Comparison of ENCODE assay signal across 8 cellular contexts in genomic region chr17:21323406-21324111, GRCh38. TPM values are rescaled to one million over a fixed set of nuclear protein-coding genes. Genes with fewer than 3 reads are reported as not detected.
A peak's percentile ranks its signal among the peaks of the same experiment; 100 is the strongest.
DNase-seq lines count a peak whose midpoint lies in the region; ATAC-seq, FAIRE-seq and TF ChIP-seq lines count a peak whose summit lies in the region.
"Not testable (repeated sequence)": the region's sequence is repeated elsewhere in the genome, so short reads cannot be mapped to it uniquely, and the experiment has no call there.

No MANE protein-coding gene starts in this region.

- POLR2A ChIA-PET in CD4-positive, alpha-beta memory T cell (lab: Charles Lee; ENCODE audit: partially characterized antibody); activated CD4-positive, alpha-beta T cell treated with anti-CD3 and anti-CD28 coated beads, Interleukin-2, amount 10 ng/mL, durations not matched to agents 7 days and 5 days (lab: Charles Lee); K562 (lab: Yijun Ruan, JAX); HepG2 (lab: Yijun Ruan, JAX): not testable (repeated sequence)

- not testable (repeated sequence) for BruUV-seq in K562 (replicated peaks; lab: Mats Ljungman, UMichigan); HepG2 (replicated peaks; lab: Mats Ljungman, UMichigan)

- H3K4me3 ChIP-seq in CD4-positive, alpha-beta memory T cell (ENCODE audit: low read length in 2 of 2); HepG2 (replicated peaks in 1 of 3; ENCODE audit: insufficient read depth in 1 of 3, low read depth in 2 of 3, low read length in 3 of 3): not testable (repeated sequence)
- peak overlapping the region; percentile 51 for H3K4me3 ChIP-seq in Karpas-422 (ENCODE audit: low read length)
- peak overlapping the region; percentile 49; the same call in 1 of the 2 replicates for H3K4me3 ChIP-seq in K562
- peak overlapping the region in 3 of 4 experiments; percentile 27 to 73 (median 60) for H3K4me3 ChIP-seq in fibroblast of lung (replicated peaks in 1 of 4; ENCODE audit: control extremely low read depth in 1 of 4, insufficient read depth in 1 of 4, low read depth in 3 of 4, low read length in 4 of 4)
- H3K4me3 ChIP-seq in ovary = peak overlapping the region; percentile 51
- peak overlapping the region; percentile 54 for H3K4me3 ChIP-seq in thymus (ENCODE audit: low read length)

- peak; percentile 5; the same call in 1 of the 3 replicates for ATAC-seq in K562
- ATAC-seq in HepG2 = not testable (repeated sequence)

- not testable (repeated sequence) for H3K27ac ChIP-seq in CD4-positive, alpha-beta memory T cell (ENCODE audit: low read depth, low read length); K562 (ENCODE audit: extremely low read depth, low read depth, low read length); fibroblast of lung (ENCODE audit: insufficient read depth, low read length); HepG2 (ENCODE audit: extremely low read length, insufficient read depth, low read length); ovary; thymus (ENCODE audit: low read depth)
- peak overlapping the region; percentile 99 for H3K27ac ChIP-seq in Karpas-422 (ENCODE audit: low read length)

- peak overlapping the region; percentile 75 for H3K9ac ChIP-seq in Karpas-422 (ENCODE audit: low read length)
- H3K9ac ChIP-seq in K562 (ENCODE audit: insufficient read depth in 1 of 2, low read depth in 2 of 2, low read length in 2 of 2); fibroblast of lung (ENCODE audit: insufficient read depth, low read length); HepG2 (ENCODE audit: insufficient read depth, low read depth, low read length): not testable (repeated sequence)

- in situ Hi-C loops in K562 (cut with MboI) (loop anchor here (5.0 kb wide), 1 partner anchor 439 kb away; no protein-coding TSS in a partner anchor), HepG2 (cut with HindIII; ENCODE audit: extremely low pct_ligation_motif_present, low pct_unique_long_range_greater_than_20kb) (loop anchor here (25.0 kb wide), 1 partner anchor 439 kb away; no protein-coding TSS in a partner anchor)

- not testable (repeated sequence) for TF ChIP-seq CTCF in K562 (IDR thresholded peaks at IDR 0.05 in 2 of 3, conservative IDR thresholded peaks at IDR 0.05 in 1 of 3; ENCODE audit: insufficient read depth in 2 of 3, low read depth in 1 of 3, low read length in 3 of 3); fibroblast of lung (conservative IDR thresholded peaks at IDR 0.05 in 1 of 2, IDR thresholded peaks at IDR 0.05 in 1 of 2; ENCODE audit: low read depth in 1 of 2, low read length in 2 of 2); HepG2 (CRISPR knock-in tag; IDR thresholded peaks at IDR 0.05); ovary (IDR thresholded peaks at IDR 0.05)

- H2AFZ ChIP-seq in Karpas-422 (ENCODE audit: low read length); fibroblast of lung (ENCODE audit: low read length); HepG2 (ENCODE audit: low read length): not testable (repeated sequence)
- peak overlapping the region; percentile 55; the same call in 1 of the 2 replicates for H2AFZ ChIP-seq in K562 (ENCODE audit: low read depth, low read length)

- WGBS in K562 (ENCODE audit: insufficient coverage, low coverage, missing lambda C conversion rate) = 23% methylated on average over 24 of the region's 33 CpGs
- 55% methylated on average over 26 of the region's 33 CpGs for WGBS in HepG2 (ENCODE audit: low lambda C conversion rate)
- 37 to 46% (median 41%) methylated on average over 31 of the region's 33 CpGs for WGBS in ovary, 3 donors
- WGBS in thymus = 63% methylated on average over 31 of the region's 33 CpGs

- not testable (repeated sequence) for FAIRE-seq in K562 (lab: Jason Lieb, UNC); HepG2 (lab: Jason Lieb, UNC)

- not testable (repeated sequence) for H3K9me2 ChIP-seq in Karpas-422 (replicated peaks; ENCODE audit: insufficient read depth, low read length)

- not testable (repeated sequence) for TF ChIP-seq EP300 in K562 (IDR thresholded peaks at IDR 0.05; ENCODE audit: low read length); HepG2 (IDR thresholded peaks at IDR 0.05; ENCODE audit: low read depth in 2 of 2, low read length in 2 of 2); HepG2 (CRISPR knock-in tag; IDR thresholded peaks at IDR 0.05; ENCODE audit: borderline replicate concordance); ovary (IDR thresholded peaks at IDR 0.05)

- not testable (repeated sequence) for H4K20me1 ChIP-seq in Karpas-422 (ENCODE audit: insufficient read depth, low read depth, low read length); K562 (replicated peaks; ENCODE audit: control insufficient read depth, insufficient read depth, low read length); fibroblast of lung (ENCODE audit: control insufficient read depth, extremely low read depth, insufficient read depth, low read length); HepG2 (ENCODE audit: insufficient read depth, low read length)

- not testable (repeated sequence) for DNase-seq in CD4-positive, alpha-beta memory T cell; activated CD4-positive, alpha-beta T cell treated with anti-CD3 and anti-CD28 coated beads, Interleukin-2, amount 10 ng/mL, durations not matched to agents 7 days and 5 days; K562 (ENCODE audit: extremely low read depth in 1 of 4, low spot score in 3 of 4); fibroblast of lung (ENCODE audit: low read depth in 2 of 2); HepG2 (ENCODE audit: low spot score)
- peak; percentile 94 for DNase-seq in Karpas-422
- DNase-seq in ovary = peak in 2 of 5 donors; percentile 10 to 40

- not testable (repeated sequence) for H3K4me1 ChIP-seq in CD4-positive, alpha-beta memory T cell (ENCODE audit: insufficient read depth, low read length); K562 (replicated peaks in 1 of 2; ENCODE audit: control insufficient read depth in 2 of 2, insufficient read depth in 2 of 2, low read length in 2 of 2); fibroblast of lung (ENCODE audit: control insufficient read depth, extremely low read depth, insufficient read depth, low read length); HepG2 (ENCODE audit: insufficient read depth, low read length); ovary (ENCODE audit: insufficient read depth); thymus (ENCODE audit: control insufficient read depth, insufficient read depth, low read length)
- peaks cover 98% of the 10 kb centered on the region for H3K4me1 ChIP-seq in Karpas-422 (ENCODE audit: low read length)

- H3K9me3 ChIP-seq in CD4-positive, alpha-beta memory T cell (ENCODE audit: control insufficient read depth in 1 of 2, low read length in 2 of 2); Karpas-422 (ENCODE audit: low read length); K562 (replicated peaks; ENCODE audit: control insufficient read depth, insufficient read depth, low read depth, low read length); fibroblast of lung (ENCODE audit: control insufficient read depth, insufficient read depth, low read depth, low read length); HepG2 (ENCODE audit: low read length); ovary; thymus (ENCODE audit: control insufficient read depth): not testable (repeated sequence)

- intact Hi-C loops in CD4-positive, alpha-beta memory T cell (cut with micrococcal nuclease) = loop anchor here (1.0 to 5.0 kb wide), 4 partner anchors 39 to 197 kb away; partner anchors contain the start of genes DHRS7B, MAP2K3 and TMEM11
- intact Hi-C loops in K562 (cut with micrococcal nuclease); HepG2 (cut with micrococcal nuclease; ENCODE audit: unreplicated experiment); ovary (cut with DNase I): not testable (repeated sequence)

- not testable (repeated sequence) for H3K79me2 ChIP-seq in Karpas-422 (ENCODE audit: low read length); K562 (ENCODE audit: control insufficient read depth, insufficient read depth, low read length); fibroblast of lung (ENCODE audit: control insufficient read depth, insufficient read depth, low read length); HepG2 (ENCODE audit: insufficient read depth, low read length)

- H3K27me3 Mint-ChIP-seq in CD4-positive, alpha-beta memory T cell; activated CD4-positive, alpha-beta T cell treated with anti-CD3 and anti-CD28 coated beads, Interleukin-2, amount 10 ng/mL, durations not matched to agents 7 days and 5 days: not testable (repeated sequence)

- H3K4me3 Mint-ChIP-seq in CD4-positive, alpha-beta memory T cell = peak overlapping the region; percentile 83 to 95 (median 93)
- peak overlapping the region; percentile 80 for H3K4me3 Mint-ChIP-seq in activated CD4-positive, alpha-beta T cell treated with anti-CD3 and anti-CD28 coated beads, Interleukin-2, amount 10 ng/mL, durations not matched to agents 7 days and 5 days

- H3K9me1 ChIP-seq in K562 (ENCODE audit: control insufficient read depth, insufficient read depth, low read length) = not testable (repeated sequence)

- H3K36me3 Mint-ChIP-seq in CD4-positive, alpha-beta memory T cell; activated CD4-positive, alpha-beta T cell treated with anti-CD3 and anti-CD28 coated beads, Interleukin-2, amount 10 ng/mL, durations not matched to agents 7 days and 5 days (ENCODE audit: low read depth): not testable (repeated sequence)

- not testable (repeated sequence) for TF ChIP-seq POLR2A in K562 (conservative IDR thresholded peaks at IDR 0.05); HepG2 (IDR thresholded peaks at IDR 0.05; ENCODE audit: insufficient read depth in 1 of 2, low read depth in 2 of 2, low read length in 2 of 2); ovary (IDR thresholded peaks at IDR 0.05)

- H3K9me3 Mint-ChIP-seq in CD4-positive, alpha-beta memory T cell; activated CD4-positive, alpha-beta T cell treated with anti-CD3 and anti-CD28 coated beads, Interleukin-2, amount 10 ng/mL, durations not matched to agents 7 days and 5 days: not testable (repeated sequence)

- CTCF ChIA-PET in CD4-positive, alpha-beta memory T cell (lab: Charles Lee; ENCODE audit: partially characterized antibody); activated CD4-positive, alpha-beta T cell treated with anti-CD3 and anti-CD28 coated beads, Interleukin-2, amount 10 ng/mL, durations not matched to agents 7 days and 5 days (lab: Charles Lee); HepG2 (lab: Yijun Ruan, JAX; ENCODE audit: low intra/inter-chr PET ratio, low total read pairs): not testable (repeated sequence)
- CTCF ChIA-PET in K562 (lab: Yijun Ruan, JAX; ENCODE audit: low intra/inter-chr PET ratio) = interaction anchor here (0.6 kb wide), 1 partner anchor 47 kb away, joined by 3 read pairs; no protein-coding TSS in a partner anchor

- peak overlapping the region in 2 of 7 donors; percentile 2 to 68 for H3K27ac Mint-ChIP-seq in CD4-positive, alpha-beta memory T cell
- H3K27ac Mint-ChIP-seq in activated CD4-positive, alpha-beta T cell treated with anti-CD3 and anti-CD28 coated beads, Interleukin-2, amount 10 ng/mL, durations not matched to agents 7 days and 5 days = not testable (repeated sequence)

- not testable (repeated sequence) for H3K36me3 ChIP-seq in CD4-positive, alpha-beta memory T cell (ENCODE audit: insufficient read depth, low read length); Karpas-422 (ENCODE audit: insufficient read depth, low read length); K562 (ENCODE audit: control insufficient read depth, insufficient read depth, low read length); fibroblast of lung (ENCODE audit: control insufficient read depth, insufficient read depth, low read length); HepG2 (replicated peaks in 1 of 2; ENCODE audit: control insufficient read depth in 1 of 2, insufficient read depth in 2 of 2, low read length in 2 of 2); ovary; thymus (ENCODE audit: control insufficient read depth, insufficient read depth)

- not testable (repeated sequence) for H3K4me1 Mint-ChIP-seq in CD4-positive, alpha-beta memory T cell; activated CD4-positive, alpha-beta T cell treated with anti-CD3 and anti-CD28 coated beads, Interleukin-2, amount 10 ng/mL, durations not matched to agents 7 days and 5 days

- not testable (repeated sequence) for H3K27me3 ChIP-seq in CD4-positive, alpha-beta memory T cell (ENCODE audit: insufficient read depth, low read length); Karpas-422 (ENCODE audit: low read length); K562 (ENCODE audit: control insufficient read depth in 2 of 2, insufficient read depth in 2 of 2, low read length in 2 of 2); fibroblast of lung (ENCODE audit: control insufficient read depth, insufficient read depth, low read length); HepG2 (ENCODE audit: control insufficient read depth in 1 of 2, insufficient read depth in 2 of 2, low read length in 2 of 2); ovary; thymus (ENCODE audit: control insufficient read depth, insufficient read depth)

- H3K4me2 ChIP-seq in Karpas-422 (ENCODE audit: low read depth, low read length, poor library complexity, severe bottlenecking) (peak overlapping the region; percentile 73), K562 (ENCODE audit: insufficient read depth, low read length) (peak overlapping the region; percentile 76), HepG2 (ENCODE audit: low read depth, low read length) (peak overlapping the region; percentile 72; the same call in 1 of the 2 replicates)
- not testable (repeated sequence) for H3K4me2 ChIP-seq in fibroblast of lung (ENCODE audit: extremely low read depth, insufficient read depth, low read length)

- TF ChIP-seq RAD21 in K562 (CRISPR knock-in tag; conservative IDR thresholded peaks at IDR 0.05 in 1 of 2, IDR thresholded peaks at IDR 0.05 in 1 of 2); HepG2 (CRISPR knock-in tag; IDR thresholded peaks at IDR 0.05): not testable (repeated sequence)

RNA-seq across cellular contexts. Expression of gene MAP2K3, which starts 39.0 kb away (rescaled TPM):
- 10 to 100 TPM; 52.6 to 63.2 TPM for total RNA-seq in CD4-positive, alpha-beta memory T cell
- 10 to 100 TPM; 48.5 to 88.9 TPM for polyA plus RNA-seq in CD4-positive, alpha-beta memory T cell
- total RNA-seq in Karpas-422 (2014; rRNA removed; shearing (Covaris generic); ENCODE audit: low replicate concordance) = 49.4 and 66.7 TPM in 2 replicates
- 10 to 100 TPM; 41.7 to 52.8 TPM for total RNA-seq in activated CD4-positive, alpha-beta T cell treated with anti-CD3 and anti-CD28 coated beads, Interleukin-2, amount 10 ng/mL, durations not matched to agents 7 days and 5 days
- total RNA-seq in K562 (2011; cell fraction: chromatin; rRNA removed; ENCODE audit: low replicate concordance) = 5.2 and 14.1 TPM in 2 replicates
- total RNA-seq in K562 (2011; cell fraction: nucleolus; rRNA removed) = 6.8 and 9.3 TPM in 2 replicates
- total RNA-seq in K562 (2011; cell fraction: nucleoplasm; rRNA removed) = 7.1 and 7.6 TPM in 2 replicates
- total RNA-seq in K562 (2014; rRNA removed) (4.4 and 5.9 TPM in 2 replicates), K562 (2014; rRNA removed; fragmentation: Illumina TruSeq; extraction: Trizol) (2.2 and 2.5 TPM in 2 replicates), K562 (2015; rRNA removed; fragmentation: Illumina TruSeq; extraction: Trizol) (3.5 TPM in 2 replicates), K562 (2021) (14.8 and 16.1 TPM in 2 replicates), fibroblast of lung (9.5 and 23.8 TPM in 2 replicates), HepG2 (2016; rRNA removed; fragmentation: Illumina TruSeq; extraction: Trizol) (20.5 and 39.8 TPM in 2 replicates), ovary (10 to 100 TPM in 6 of 7 donors, 1 to 10 TPM in 1; 9.1 to 45.5 (median 18.9) TPM)
- polyA plus RNA-seq in K562 (2011; rRNA removed) (2.8 and 3.5 TPM in 2 replicates), K562 (2014; fragmentation: Illumina TruSeq; extraction: Trizol) (10.3 and 12.5 TPM in 2 replicates), K562 (2014; fragmentation: Nextera tagmentation; extraction: Ambion mirVana) (under 1 TPM; 0.18 to 0.38 TPM), K562 (2014; rRNA removed) (8.0 and 8.8 TPM in 2 replicates), fibroblast of lung (72.0 and 80.9 TPM in 2 replicates), HepG2 (2011; rRNA removed) (27.4 and 31.9 TPM in 2 replicates), ovary (10 to 100 TPM in 1 of 2 donors, 1 to 10 TPM in 1; 9.5 to 11.1 TPM), thymus (33.4 TPM)
- polyA plus RNA-seq in K562 (2011; cell fraction: cytosol; rRNA removed) = 5.0 and 6.2 TPM in 2 replicates
- 5.1 and 5.9 TPM in 2 replicates for polyA plus RNA-seq in K562 (2011; cell fraction: nucleus; rRNA removed)
- 7.0 and 8.3 TPM in 2 replicates for polyA plus RNA-seq in K562 (2012)
- polyA minus RNA-seq in K562 (2011; rRNA and poly(A)+ RNA removed) = 1.0 and 2.2 TPM in 2 replicates
- polyA minus RNA-seq in K562 (2011; cell fraction: cytosol; rRNA and poly(A)+ RNA removed) = 4.1 and 5.6 TPM in 2 replicates
- polyA minus RNA-seq in K562 (2011; cell fraction: nucleus; rRNA and poly(A)+ RNA removed) = 2.8 and 3.0 TPM in 2 replicates
- polyA plus RNA-seq in fibroblast of lung (2012) = 104 and 112 TPM in 2 replicates
- 207 and 219 TPM in 2 replicates for polyA minus RNA-seq in fibroblast of lung (ENCODE audit: low replicate concordance)
- total RNA-seq in HepG2 (2016; cell fraction: cytosol; rRNA removed; fragmentation: Illumina TruSeq; extraction: Trizol; ENCODE audit: low read depth) = 7.7 and 8.7 TPM in 2 replicates
- total RNA-seq in HepG2 (2016; cell fraction: insoluble cytoplasmic fraction; rRNA removed; fragmentation: Illumina TruSeq; extraction: Trizol) = 18.3 and 35.2 TPM in 2 replicates
- total RNA-seq in HepG2 (2016; cell fraction: membrane; rRNA removed; fragmentation: Illumina TruSeq; extraction: Trizol) = 33.7 and 35.8 TPM in 2 replicates
- total RNA-seq in HepG2 (2016; cell fraction: nucleus; rRNA removed; fragmentation: Illumina TruSeq; extraction: Trizol) = 32.1 and 34.9 TPM in 2 replicates
- 31.3 and 32.8 TPM in 2 replicates for polyA plus RNA-seq in HepG2 (2011; cell fraction: cytosol; rRNA removed)
- polyA plus RNA-seq in HepG2 (2011; cell fraction: nucleus; rRNA removed) = 53.3 and 53.4 TPM in 2 replicates
- 39.9 and 42.2 TPM in 2 replicates for polyA plus RNA-seq in HepG2 (2012)
- 14.1 and 15.9 TPM in 2 replicates for polyA plus RNA-seq in HepG2 (2016; cell fraction: cytosol; fragmentation: Illumina TruSeq; extraction: Trizol; ENCODE audit: low read depth)
- polyA plus RNA-seq in HepG2 (2016; cell fraction: insoluble cytoplasmic fraction; fragmentation: Illumina TruSeq; extraction: Trizol; ENCODE audit: low read depth) = 67.2 and 88.4 TPM in 2 replicates
- polyA plus RNA-seq in HepG2 (2016; cell fraction: membrane; fragmentation: Illumina TruSeq; extraction: Trizol; ENCODE audit: low read depth) = 51.1 and 52.5 TPM in 2 replicates
- 86.9 and 97.6 TPM in 2 replicates for polyA plus RNA-seq in HepG2 (2016; cell fraction: nucleus; fragmentation: Illumina TruSeq; extraction: Trizol; ENCODE audit: insufficient read depth, low read depth)
- 26.9 and 40.6 TPM in 2 replicates for polyA minus RNA-seq in HepG2 (2011; rRNA and poly(A)+ RNA removed; ENCODE audit: low replicate concordance)
- 19.3 and 21.4 TPM in 2 replicates for polyA minus RNA-seq in HepG2 (2011; cell fraction: cytosol; rRNA and poly(A)+ RNA removed)
- 16.0 and 18.3 TPM in 2 replicates for polyA minus RNA-seq in HepG2 (2011; cell fraction: nucleus; rRNA and poly(A)+ RNA removed)

RNA-seq across cellular contexts. Expression of gene KCNJ12, which starts 52.6 kb away (rescaled TPM):
- not detected for total RNA-seq in CD4-positive, alpha-beta memory T cell
- not detected for polyA plus RNA-seq in CD4-positive, alpha-beta memory T cell
- total RNA-seq in Karpas-422 (2014; rRNA removed; shearing (Covaris generic); ENCODE audit: low replicate concordance) = 0.22 and 1.1 TPM in 2 replicates
- total RNA-seq in activated CD4-positive, alpha-beta T cell treated with anti-CD3 and anti-CD28 coated beads, Interleukin-2, amount 10 ng/mL, durations not matched to agents 7 days and 5 days = not detected
- not detected in 2 replicates for total RNA-seq in K562 (2011; cell fraction: chromatin; rRNA removed; ENCODE audit: low replicate concordance)
- not detected in 2 replicates for total RNA-seq in K562 (2011; cell fraction: nucleolus; rRNA removed)
- total RNA-seq in K562 (2011; cell fraction: nucleoplasm; rRNA removed) = not detected in 2 replicates
- total RNA-seq in K562 (2014; rRNA removed) = 0.12 TPM in 1 of 2 replicates, not detected in the other
- not detected in 2 replicates for total RNA-seq in K562 (2014; rRNA removed; fragmentation: Illumina TruSeq; extraction: Trizol)
- total RNA-seq in K562 (2015; rRNA removed; fragmentation: Illumina TruSeq; extraction: Trizol) = not detected in 2 replicates
- total RNA-seq in K562 (2021) = 0.02 TPM in 1 of 2 replicates, not detected in the other
- polyA plus RNA-seq in K562 (2011; rRNA removed) = not detected in 2 replicates
- polyA plus RNA-seq in K562 (2011; cell fraction: cytosol; rRNA removed) = 0.01 and 0.03 TPM in 2 replicates
- polyA plus RNA-seq in K562 (2011; cell fraction: nucleus; rRNA removed) = not detected in 2 replicates
- polyA plus RNA-seq in K562 (2012) = not detected in 2 replicates
- polyA plus RNA-seq in K562 (2014; fragmentation: Illumina TruSeq; extraction: Trizol) = not detected in 2 replicates
- polyA plus RNA-seq in K562 (2014; fragmentation: Nextera tagmentation; extraction: Ambion mirVana) = not detected
- polyA plus RNA-seq in K562 (2014; rRNA removed) = not detected in 2 replicates
- not detected in 2 replicates for polyA minus RNA-seq in K562 (2011; rRNA and poly(A)+ RNA removed)
- not detected in 2 replicates for polyA minus RNA-seq in K562 (2011; cell fraction: cytosol; rRNA and poly(A)+ RNA removed)
- not detected in 2 replicates for polyA minus RNA-seq in K562 (2011; cell fraction: nucleus; rRNA and poly(A)+ RNA removed)
- 0.66 and 1.5 TPM in 2 replicates for total RNA-seq in fibroblast of lung
- 0.09 and 0.69 TPM in 2 replicates for polyA plus RNA-seq in fibroblast of lung
- polyA plus RNA-seq in fibroblast of lung (2012) = 0.15 and 1.0 TPM in 2 replicates
- polyA minus RNA-seq in fibroblast of lung (ENCODE audit: low replicate concordance) = 0.20 and 1.2 TPM in 2 replicates
- total RNA-seq in HepG2 (2016; rRNA removed; fragmentation: Illumina TruSeq; extraction: Trizol) = not detected in 2 replicates
- total RNA-seq in HepG2 (2016; cell fraction: cytosol; rRNA removed; fragmentation: Illumina TruSeq; extraction: Trizol; ENCODE audit: low read depth) = not detected in 2 replicates
- total RNA-seq in HepG2 (2016; cell fraction: insoluble cytoplasmic fraction; rRNA removed; fragmentation: Illumina TruSeq; extraction: Trizol) = not detected in 2 replicates
- total RNA-seq in HepG2 (2016; cell fraction: membrane; rRNA removed; fragmentation: Illumina TruSeq; extraction: Trizol) = not detected in 2 replicates
- total RNA-seq in HepG2 (2016; cell fraction: nucleus; rRNA removed; fragmentation: Illumina TruSeq; extraction: Trizol) = not detected in 2 replicates
- not detected in 2 replicates for polyA plus RNA-seq in HepG2 (2011; rRNA removed)
- not detected in 2 replicates for polyA plus RNA-seq in HepG2 (2011; cell fraction: cytosol; rRNA removed)
- polyA plus RNA-seq in HepG2 (2011; cell fraction: nucleus; rRNA removed) = not detected in 2 replicates
- polyA plus RNA-seq in HepG2 (2012) = not detected in 2 replicates
- not detected in 2 replicates for polyA plus RNA-seq in HepG2 (2016; cell fraction: cytosol; fragmentation: Illumina TruSeq; extraction: Trizol; ENCODE audit: low read depth)
- polyA plus RNA-seq in HepG2 (2016; cell fraction: insoluble cytoplasmic fraction; fragmentation: Illumina TruSeq; extraction: Trizol; ENCODE audit: low read depth) = not detected in 2 replicates
- polyA plus RNA-seq in HepG2 (2016; cell fraction: membrane; fragmentation: Illumina TruSeq; extraction: Trizol; ENCODE audit: low read depth) = not detected in 2 replicates
- not detected in 2 replicates for polyA plus RNA-seq in HepG2 (2016; cell fraction: nucleus; fragmentation: Illumina TruSeq; extraction: Trizol; ENCODE audit: insufficient read depth, low read depth)
- polyA minus RNA-seq in HepG2 (2011; rRNA and poly(A)+ RNA removed; ENCODE audit: low replicate concordance) = 7.5 TPM in 1 of 2 replicates, not detected in the other
- not detected in 2 replicates for polyA minus RNA-seq in HepG2 (2011; cell fraction: cytosol; rRNA and poly(A)+ RNA removed)
- 0.26 TPM in 1 of 2 replicates, not detected in the other for polyA minus RNA-seq in HepG2 (2011; cell fraction: nucleus; rRNA and poly(A)+ RNA removed)
- total RNA-seq in ovary = 1 to 10 TPM in 4 of 7 donors, under 1 TPM in 3; 0.12 to 1.9 (median 1.3) TPM
- under 1 TPM; 0.25 to 0.32 TPM for polyA plus RNA-seq in ovary
- 0.37 TPM for polyA plus RNA-seq in thymus
